ENCODE assay signal across 9 cellular contexts in genomic region chr1:43554444-43554992, GRCh38. TPM values are rescaled to one million over a fixed set of nuclear protein-coding genes. Genes with fewer than 3 reads are reported as not detected.
A peak's percentile ranks its signal among the peaks of the same experiment; 100 is the strongest.
DNase-seq lines count a peak whose midpoint lies in the region; ATAC-seq and TF ChIP-seq lines count a peak whose summit lies in the region.
"Had no signal": no experiment of that assay in that cellular context is flagged by ENCODE, and none has a peak within 500 bp of the region (broad histone marks: within the 10 kb centered on the region; RNA-seq: fewer than 3 reads in every experiment).

No MANE protein-coding gene starts in this region.

- H3K27ac Mint-ChIP-seq in T-cell = no peak overlapping the region

- H3K4me1 ChIP-seq in esophagus squamous epithelium (peaks cover 34 to 86% (median 52%) of the 10 kb centered on the region in 3 donors), suprapubic skin (peaks cover 71% of the 10 kb centered on the region), stomach (peaks cover 56 to 82% (median 68%) of the 10 kb centered on the region in 4 donors)

- H3K4me3 Mint-ChIP-seq in T-cell = no peak overlapping the region

- WGBS in esophagus squamous epithelium, 2 donors = 43 to 77% methylated on average over 2 to 6 of the region's 6 CpGs
- WGBS in suprapubic skin = 65% methylated on average over 6 of the region's 6 CpGs
- WGBS in stomach, 5 donors = 57 to 69% (median 65%) methylated on average over 6 of the region's 6 CpGs

- POLR2A ChIA-PET in T-cell (lab: Charles Lee) = no interaction called here

- H3K4me1 Mint-ChIP-seq in T-cell = peaks cover 4 to 15% (median 13%) of the 10 kb centered on the region in 3 donors

- TF ChIP-seq POLR2A in esophagus squamous epithelium (IDR thresholded peaks at IDR 0.05) (no peak), suprapubic skin (IDR thresholded peaks at IDR 0.05) (no peak), stomach (IDR thresholded peaks at IDR 0.05) (no peak)

- H3K4me3 ChIP-seq in esophagus squamous epithelium (no peak overlapping the region), suprapubic skin (no peak overlapping the region), stomach (no peak overlapping the region)
- H3K4me3 ChIP-seq: SK-N-MC had no signal

- intact Hi-C loops in esophagus squamous epithelium (cut with DNase I) (no loop called here), stomach (cut with DNase I; ENCODE audit: low total_unique reads) (no loop called here), posterior cingulate gyrus (cut with DNase I) (no loop called here)

- H3K9me3 Mint-ChIP-seq in T-cell = no peaks in the 10 kb centered on the region

- H3K27ac ChIP-seq in esophagus squamous epithelium = peak overlapping the region in 2 of 4 donors; percentile 90 to 93
- H3K27ac ChIP-seq in suprapubic skin = no peak overlapping the region
- peak overlapping the region in 2 of 5 donors; percentile 34 to 92 for H3K27ac ChIP-seq in stomach
- H3K27ac ChIP-seq: SK-N-MC had no signal

- H3K36me3 ChIP-seq in esophagus squamous epithelium (peaks cover 0 to 38% (median 4%) of the 10 kb centered on the region in 3 donors), suprapubic skin (peaks cover 8% of the 10 kb centered on the region), stomach (peaks cover 0 to 27% (median 24%) of the 10 kb centered on the region in 4 donors)

- CTCF ChIA-PET in T-cell (lab: Charles Lee) = no interaction called here

- peak in 4 of 6 experiments; percentile 12 to 53 (median 22) for TF ChIP-seq CTCF in esophagus squamous epithelium (IDR thresholded peaks at IDR 0.05)
- TF ChIP-seq CTCF in suprapubic skin (IDR thresholded peaks at IDR 0.05) = peak in 1 of 2 donors; percentile 39
- TF ChIP-seq CTCF in stomach (IDR thresholded peaks at IDR 0.05) = peak in 3 of 7 experiments; percentile 6 to 17 (median 14)

- DNase-seq in DMS114 treated with DMSO at 0.1 percent for 48 hours (lab: John Stamatoyannopoulos, UW; ENCODE audit: unreplicated experiment) (peak; percentile 37), HuH-7 (ENCODE audit: low spot score) (peak; percentile 77), T-cell (peak in 7 of 34 experiments; percentile 7 to 27 (median 16)), esophagus squamous epithelium (lab: John Stamatoyannopoulos, UW) (no peak), suprapubic skin (ENCODE audit: low spot score in 2 of 2) (no peak), stomach (no peak), posterior cingulate gyrus (no peak)
- peak; percentile 20 for DNase-seq in stimulated activated naive CD8-positive, alpha-beta T cell treated with anti-CD3 and anti-CD28 coated beads, Interleukin-15, Interleukin-2, amounts not matched to agents 100 U/mL and 50 U/mL, for 24 hours

- no peaks in the 10 kb centered on the region for H3K36me3 Mint-ChIP-seq in T-cell

- H3K27me3 ChIP-seq in esophagus squamous epithelium = no peaks in the 10 kb centered on the region
- H3K27me3 ChIP-seq in suprapubic skin = no peaks in the 10 kb centered on the region
- H3K27me3 ChIP-seq in stomach = no peaks in the 10 kb centered on the region

- no peak for TF ChIP-seq EP300 in suprapubic skin (IDR thresholded peaks at IDR 0.05)
- TF ChIP-seq EP300 in stomach (IDR thresholded peaks at IDR 0.05) = no peak

- peak; percentile 50 to 76 (median 63) for ATAC-seq in T-cell (replicated peaks in 1 of 4)
- ATAC-seq in stimulated activated naive CD8-positive, alpha-beta T cell treated with anti-CD3 and anti-CD28 coated beads, Interleukin-15, Interleukin-2, amounts not matched to agents 100 U/mL and 50 U/mL, for 24 hours = peak; percentile 59

- H3K27me3 Mint-ChIP-seq in T-cell = peaks cover 0 to 15% of the 10 kb centered on the region in 2 donors

- H3K9me3 ChIP-seq in esophagus squamous epithelium = no peaks in the 10 kb centered on the region
- no peaks in the 10 kb centered on the region for H3K9me3 ChIP-seq in suprapubic skin
- H3K9me3 ChIP-seq in stomach = no peaks in the 10 kb centered on the region

RNA-seq across cellular contexts. Expression of gene PTPRF, which starts 23.8 kb away (rescaled TPM):
- total RNA-seq in T-cell (1 to 10 TPM in 3 of 5 donors, under 1 TPM in 2; 0.07 to 2.6 (median 1.9) TPM), esophagus squamous epithelium (100 to 1,000 TPM; 104 to 243 (median 112) TPM), suprapubic skin (100 to 1,000 TPM; 209 to 373 (median 289) TPM), stomach (100 to 1,000 TPM in 4 of 5 donors, 10 to 100 TPM in 1; 63.0 to 282 (median 114) TPM)
- 10 to 100 TPM; 11.3 to 53.3 (median 30.4) TPM for polyA plus RNA-seq in stomach

Comparison
In these comparisons a context has a peak if more than half of its experiments do, and no peak if none do; other contexts are left out.
1. DNase-seq: peak in DMS114 treated with DMSO at 0.1 percent for 48 hours (single experiment), HuH-7 (single experiment) and stimulated activated naive CD8-positive, alpha-beta T cell treated with anti-CD3 and anti-CD28 coated beads, Interleukin-15, Interleukin-2, amounts not matched to agents 100 U/mL and 50 U/mL, for 24 hours (single experiment); none in esophagus squamous epithelium (single experiment), suprapubic skin (0 of 2), stomach (single experiment) and posterior cingulate gyrus (0 of 10).
2. RNA of gene PTPRF, which starts 23.8 kb away (total RNA-seq): 209 to 373 TPM in suprapubic skin, 104 to 243 TPM in esophagus squamous epithelium and 63.0 to 282 TPM in stomach; 0.07 to 2.6 TPM in T-cell; every median in the first group is over 10 times any median in the second.